In the genomic region with DNA sequence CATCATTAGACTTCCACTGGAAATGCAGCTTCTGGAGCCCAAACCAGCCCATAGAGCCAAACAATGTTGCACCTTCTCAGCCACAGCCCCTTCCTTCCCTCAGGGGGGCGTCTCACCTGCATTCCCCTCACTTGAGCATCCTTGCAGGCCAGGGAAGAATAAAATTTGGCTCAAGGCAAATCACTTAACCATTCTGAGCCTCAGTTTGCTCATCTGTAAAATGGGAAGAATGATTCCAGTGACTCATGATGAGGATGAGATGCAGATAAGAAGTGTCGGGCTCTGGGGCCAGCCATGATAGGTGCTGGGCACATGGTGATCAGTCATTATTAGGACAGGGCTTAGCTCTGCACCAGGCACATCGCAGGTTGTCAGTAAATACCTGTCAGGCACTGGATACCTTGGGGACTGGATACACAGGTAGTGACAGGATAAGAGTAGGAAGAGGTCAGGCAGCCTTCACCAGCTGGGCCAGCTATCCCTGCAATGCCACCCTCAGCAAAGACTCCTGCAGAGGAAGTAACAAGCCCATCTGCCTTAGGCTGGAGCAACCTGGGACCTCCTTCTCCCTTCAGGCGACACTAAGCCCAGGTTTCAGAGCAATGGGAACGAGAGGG, we compare ENCODE assay signal across 3 cellular contexts.
TF ChIP-seq lines count a peak whose summit lies in the region.

No MANE protein-coding gene starts in this region.

TF ChIP-seq in IMR-90, 13 proteins besides CTCF, POLR2A, EP300 and RAD21:
- TF ChIP-seq CHD1 (IDR thresholded peaks at IDR 0.05; ENCODE audit: low read depth, low read length), result no peak
- no peak for TF ChIP-seq MAZ (IDR thresholded peaks at IDR 0.05; ENCODE audit: borderline replicate concordance, low read depth, low read length)
- no peak for TF ChIP-seq BHLHE40 (IDR thresholded peaks at IDR 0.05; ENCODE audit: low read depth, low read length)
- TF ChIP-seq NFE2L2 (IDR thresholded peaks at IDR 0.05; ENCODE audit: low read depth, low read length), result no peak
- no peak for TF ChIP-seq RCOR1 (IDR thresholded peaks at IDR 0.05; ENCODE audit: insufficient replicate concordance, low read length)
- TF ChIP-seq, protein P1, sequence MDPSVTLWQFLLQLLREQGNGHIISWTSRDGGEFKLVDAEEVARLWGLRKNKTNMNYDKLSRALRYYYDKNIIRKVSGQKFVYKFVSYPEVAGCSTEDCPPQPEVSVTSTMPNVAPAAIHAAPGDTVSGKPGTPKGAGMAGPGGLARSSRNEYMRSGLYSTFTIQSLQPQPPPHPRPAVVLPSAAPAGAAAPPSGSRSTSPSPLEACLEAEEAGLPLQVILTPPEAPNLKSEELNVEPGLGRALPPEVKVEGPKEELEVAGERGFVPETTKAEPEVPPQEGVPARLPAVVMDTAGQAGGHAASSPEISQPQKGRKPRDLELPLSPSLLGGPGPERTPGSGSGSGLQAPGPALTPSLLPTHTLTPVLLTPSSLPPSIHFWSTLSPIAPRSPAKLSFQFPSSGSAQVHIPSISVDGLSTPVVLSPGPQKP (IDR thresholded peaks at IDR 0.05; ENCODE audit: borderline replicate concordance, low read depth, low read length), result no peak
- no peak for TF ChIP-seq MXI1 (IDR thresholded peaks at IDR 0.05; ENCODE audit: borderline replicate concordance, low read depth, low read length)
- no peak for TF ChIP-seq MAFK (IDR thresholded peaks at IDR 0.05; ENCODE audit: low read depth, low read length)
- TF ChIP-seq CEBPB (IDR thresholded peaks at IDR 0.05; ENCODE audit: low read depth, low read length), result no peak
- TF ChIP-seq, protein P2, sequence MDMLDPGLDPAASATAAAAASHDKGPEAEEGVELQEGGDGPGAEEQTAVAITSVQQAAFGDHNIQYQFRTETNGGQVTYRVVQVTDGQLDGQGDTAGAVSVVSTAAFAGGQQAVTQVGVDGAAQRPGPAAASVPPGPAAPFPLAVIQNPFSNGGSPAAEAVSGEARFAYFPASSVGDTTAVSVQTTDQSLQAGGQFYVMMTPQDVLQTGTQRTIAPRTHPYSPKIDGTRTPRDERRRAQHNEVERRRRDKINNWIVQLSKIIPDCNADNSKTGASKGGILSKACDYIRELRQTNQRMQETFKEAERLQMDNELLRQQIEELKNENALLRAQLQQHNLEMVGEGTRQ (IDR thresholded peaks at IDR 0.05; ENCODE audit: low read depth, low read length), result no peak
- no peak for TF ChIP-seq SMC3 (IDR thresholded peaks at IDR 0.05; ENCODE audit: low read depth, low read length)
- TF ChIP-seq RFX5 (IDR thresholded peaks at IDR 0.05; ENCODE audit: low read depth, low read length), result no peak
- no peak for TF ChIP-seq FOS (IDR thresholded peaks at IDR 0.05; ENCODE audit: low read depth, low read length)

TF ChIP-seq in WTC11, 78 proteins besides CTCF, POLR2A, EP300 and RAD21 (continues in another document):
- TF ChIP-seq CBFB (CRISPR knock-in tag; IDR thresholded peaks at IDR 0.05; ENCODE audit: low read depth), result no peak
- TF ChIP-seq, protein P3, sequence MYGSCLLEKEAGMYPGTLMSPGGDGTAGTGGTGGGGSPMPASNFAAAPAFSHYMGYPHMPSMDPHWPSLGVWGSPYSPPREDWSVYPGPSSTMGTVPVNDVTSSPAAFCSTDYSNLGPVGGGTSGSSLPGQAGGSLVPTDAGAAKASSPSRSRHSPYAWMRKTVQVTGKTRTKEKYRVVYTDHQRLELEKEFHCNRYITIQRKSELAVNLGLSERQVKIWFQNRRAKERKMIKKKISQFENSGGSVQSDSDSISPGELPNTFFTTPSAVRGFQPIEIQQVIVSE (CRISPR knock-in tag; IDR thresholded peaks at IDR 0.05; ENCODE audit: borderline replicate concordance), result no peak
- TF ChIP-seq, protein P4, sequence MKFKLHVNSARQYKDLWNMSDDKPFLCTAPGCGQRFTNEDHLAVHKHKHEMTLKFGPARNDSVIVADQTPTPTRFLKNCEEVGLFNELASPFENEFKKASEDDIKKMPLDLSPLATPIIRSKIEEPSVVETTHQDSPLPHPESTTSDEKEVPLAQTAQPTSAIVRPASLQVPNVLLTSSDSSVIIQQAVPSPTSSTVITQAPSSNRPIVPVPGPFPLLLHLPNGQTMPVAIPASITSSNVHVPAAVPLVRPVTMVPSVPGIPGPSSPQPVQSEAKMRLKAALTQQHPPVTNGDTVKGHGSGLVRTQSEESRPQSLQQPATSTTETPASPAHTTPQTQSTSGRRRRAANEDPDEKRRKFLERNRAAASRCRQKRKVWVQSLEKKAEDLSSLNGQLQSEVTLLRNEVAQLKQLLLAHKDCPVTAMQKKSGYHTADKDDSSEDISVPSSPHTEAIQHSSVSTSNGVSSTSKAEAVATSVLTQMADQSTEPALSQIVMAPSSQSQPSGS (CRISPR knock-in tag; IDR thresholded peaks at IDR 0.05; ENCODE audit: borderline replicate concordance, low read depth), result no peak
- TF ChIP-seq, protein P5, sequence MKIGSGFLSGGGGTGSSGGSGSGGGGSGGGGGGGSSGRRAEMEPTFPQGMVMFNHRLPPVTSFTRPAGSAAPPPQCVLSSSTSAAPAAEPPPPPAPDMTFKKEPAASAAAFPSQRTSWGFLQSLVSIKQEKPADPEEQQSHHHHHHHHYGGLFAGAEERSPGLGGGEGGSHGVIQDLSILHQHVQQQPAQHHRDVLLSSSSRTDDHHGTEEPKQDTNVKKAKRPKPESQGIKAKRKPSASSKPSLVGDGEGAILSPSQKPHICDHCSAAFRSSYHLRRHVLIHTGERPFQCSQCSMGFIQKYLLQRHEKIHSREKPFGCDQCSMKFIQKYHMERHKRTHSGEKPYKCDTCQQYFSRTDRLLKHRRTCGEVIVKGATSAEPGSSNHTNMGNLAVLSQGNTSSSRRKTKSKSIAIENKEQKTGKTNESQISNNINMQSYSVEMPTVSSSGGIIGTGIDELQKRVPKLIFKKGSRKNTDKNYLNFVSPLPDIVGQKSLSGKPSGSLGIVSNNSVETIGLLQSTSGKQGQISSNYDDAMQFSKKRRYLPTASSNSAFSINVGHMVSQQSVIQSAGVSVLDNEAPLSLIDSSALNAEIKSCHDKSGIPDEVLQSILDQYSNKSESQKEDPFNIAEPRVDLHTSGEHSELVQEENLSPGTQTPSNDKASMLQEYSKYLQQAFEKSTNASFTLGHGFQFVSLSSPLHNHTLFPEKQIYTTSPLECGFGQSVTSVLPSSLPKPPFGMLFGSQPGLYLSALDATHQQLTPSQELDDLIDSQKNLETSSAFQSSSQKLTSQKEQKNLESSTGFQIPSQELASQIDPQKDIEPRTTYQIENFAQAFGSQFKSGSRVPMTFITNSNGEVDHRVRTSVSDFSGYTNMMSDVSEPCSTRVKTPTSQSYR (CRISPR knock-in tag; IDR thresholded peaks at IDR 0.05), result no peak
- no peak for TF ChIP-seq TP53 (CRISPR knock-in tag; IDR thresholded peaks at IDR 0.05)
- TF ChIP-seq, protein P6, sequence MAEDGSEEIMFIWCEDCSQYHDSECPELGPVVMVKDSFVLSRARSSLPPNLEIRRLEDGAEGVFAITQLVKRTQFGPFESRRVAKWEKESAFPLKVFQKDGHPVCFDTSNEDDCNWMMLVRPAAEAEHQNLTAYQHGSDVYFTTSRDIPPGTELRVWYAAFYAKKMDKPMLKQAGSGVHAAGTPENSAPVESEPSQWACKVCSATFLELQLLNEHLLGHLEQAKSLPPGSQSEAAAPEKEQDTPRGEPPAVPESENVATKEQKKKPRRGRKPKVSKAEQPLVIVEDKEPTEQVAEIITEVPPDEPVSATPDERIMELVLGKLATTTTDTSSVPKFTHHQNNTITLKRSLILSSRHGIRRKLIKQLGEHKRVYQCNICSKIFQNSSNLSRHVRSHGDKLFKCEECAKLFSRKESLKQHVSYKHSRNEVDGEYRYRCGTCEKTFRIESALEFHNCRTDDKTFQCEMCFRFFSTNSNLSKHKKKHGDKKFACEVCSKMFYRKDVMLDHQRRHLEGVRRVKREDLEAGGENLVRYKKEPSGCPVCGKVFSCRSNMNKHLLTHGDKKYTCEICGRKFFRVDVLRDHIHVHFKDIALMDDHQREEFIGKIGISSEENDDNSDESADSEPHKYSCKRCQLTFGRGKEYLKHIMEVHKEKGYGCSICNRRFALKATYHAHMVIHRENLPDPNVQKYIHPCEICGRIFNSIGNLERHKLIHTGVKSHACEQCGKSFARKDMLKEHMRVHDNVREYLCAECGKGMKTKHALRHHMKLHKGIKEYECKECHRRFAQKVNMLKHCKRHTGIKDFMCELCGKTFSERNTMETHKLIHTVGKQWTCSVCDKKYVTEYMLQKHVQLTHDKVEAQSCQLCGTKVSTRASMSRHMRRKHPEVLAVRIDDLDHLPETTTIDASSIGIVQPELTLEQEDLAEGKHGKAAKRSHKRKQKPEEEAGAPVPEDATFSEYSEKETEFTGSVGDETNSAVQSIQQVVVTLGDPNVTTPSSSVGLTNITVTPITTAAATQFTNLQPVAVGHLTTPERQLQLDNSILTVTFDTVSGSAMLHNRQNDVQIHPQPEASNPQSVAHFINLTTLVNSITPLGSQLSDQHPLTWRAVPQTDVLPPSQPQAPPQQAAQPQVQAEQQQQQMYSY (CRISPR knock-in tag; IDR thresholded peaks at IDR 0.05), result no peak
- no peak for TF ChIP-seq ZNF423 (CRISPR knock-in tag; IDR thresholded peaks at IDR 0.05)
- no peak for TF ChIP-seq ZNF138 (CRISPR knock-in tag; conservative IDR thresholded peaks at IDR 0.05)
- TF ChIP-seq SP1 (CRISPR knock-in tag; conservative IDR thresholded peaks at IDR 0.05), result no peak
- TF ChIP-seq, protein P7, sequence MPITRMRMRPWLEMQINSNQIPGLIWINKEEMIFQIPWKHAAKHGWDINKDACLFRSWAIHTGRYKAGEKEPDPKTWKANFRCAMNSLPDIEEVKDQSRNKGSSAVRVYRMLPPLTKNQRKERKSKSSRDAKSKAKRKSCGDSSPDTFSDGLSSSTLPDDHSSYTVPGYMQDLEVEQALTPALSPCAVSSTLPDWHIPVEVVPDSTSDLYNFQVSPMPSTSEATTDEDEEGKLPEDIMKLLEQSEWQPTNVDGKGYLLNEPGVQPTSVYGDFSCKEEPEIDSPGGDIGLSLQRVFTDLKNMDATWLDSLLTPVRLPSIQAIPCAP (CRISPR knock-in tag; IDR thresholded peaks at IDR 0.05), result no peak

TF ChIP-seq in HepG2, 621 proteins besides CTCF, POLR2A, EP300 and RAD21:
- TF ChIP-seq, protein P8, sequence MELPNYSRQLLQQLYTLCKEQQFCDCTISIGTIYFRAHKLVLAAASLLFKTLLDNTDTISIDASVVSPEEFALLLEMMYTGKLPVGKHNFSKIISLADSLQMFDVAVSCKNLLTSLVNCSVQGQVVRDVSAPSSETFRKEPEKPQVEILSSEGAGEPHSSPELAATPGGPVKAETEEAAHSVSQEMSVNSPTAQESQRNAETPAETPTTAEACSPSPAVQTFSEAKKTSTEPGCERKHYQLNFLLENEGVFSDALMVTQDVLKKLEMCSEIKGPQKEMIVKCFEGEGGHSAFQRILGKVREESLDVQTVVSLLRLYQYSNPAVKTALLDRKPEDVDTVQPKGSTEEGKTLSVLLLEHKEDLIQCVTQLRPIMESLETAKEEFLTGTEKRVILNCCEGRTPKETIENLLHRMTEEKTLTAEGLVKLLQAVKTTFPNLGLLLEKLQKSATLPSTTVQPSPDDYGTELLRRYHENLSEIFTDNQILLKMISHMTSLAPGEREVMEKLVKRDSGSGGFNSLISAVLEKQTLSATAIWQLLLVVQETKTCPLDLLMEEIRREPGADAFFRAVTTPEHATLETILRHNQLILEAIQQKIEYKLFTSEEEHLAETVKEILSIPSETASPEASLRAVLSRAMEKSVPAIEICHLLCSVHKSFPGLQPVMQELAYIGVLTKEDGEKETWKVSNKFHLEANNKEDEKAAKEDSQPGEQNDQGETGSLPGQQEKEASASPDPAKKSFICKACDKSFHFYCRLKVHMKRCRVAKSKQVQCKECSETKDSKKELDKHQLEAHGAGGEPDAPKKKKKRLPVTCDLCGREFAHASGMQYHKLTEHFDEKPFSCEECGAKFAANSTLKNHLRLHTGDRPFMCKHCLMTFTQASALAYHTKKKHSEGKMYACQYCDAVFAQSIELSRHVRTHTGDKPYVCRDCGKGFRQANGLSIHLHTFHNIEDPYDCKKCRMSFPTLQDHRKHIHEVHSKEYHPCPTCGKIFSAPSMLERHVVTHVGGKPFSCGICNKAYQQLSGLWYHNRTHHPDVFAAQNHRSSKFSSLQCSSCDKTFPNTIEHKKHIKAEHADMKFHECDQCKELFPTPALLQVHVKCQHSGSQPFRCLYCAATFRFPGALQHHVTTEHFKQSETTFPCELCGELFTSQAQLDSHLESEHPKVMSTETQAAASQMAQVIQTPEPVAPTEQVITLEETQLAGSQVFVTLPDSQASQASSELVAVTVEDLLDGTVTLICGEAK (IDR thresholded peaks at IDR 0.05), result no peak
- TF ChIP-seq, protein P8 (CRISPR knock-in tag; IDR thresholded peaks at IDR 0.05), result no peak
- peak; percentile 72 for TF ChIP-seq ZNF629 (CRISPR knock-in tag; conservative IDR thresholded peaks at IDR 0.05)
- no peak for TF ChIP-seq ZNF761 (CRISPR knock-in tag; conservative IDR thresholded peaks at IDR 0.05)
- TF ChIP-seq TP53 (CRISPR knock-in tag; conservative IDR thresholded peaks at IDR 0.05), result no peak
- no peak for TF ChIP-seq ZFP62 (CRISPR knock-in tag; IDR thresholded peaks at IDR 0.05)
- no peak for TF ChIP-seq CHCHD3 (CRISPR knock-in tag; IDR thresholded peaks at IDR 0.05)
- no peak for TF ChIP-seq RFX3 (CRISPR knock-in tag; IDR thresholded peaks at IDR 0.05)
- TF ChIP-seq TEAD2 (CRISPR knock-in tag; IDR thresholded peaks at IDR 0.05), result no peak
